ENCODE assay signal across 8 cellular contexts in genomic region chr3:152724270-152724669, GRCh38.
"Had no signal": no experiment of that assay in that cellular context is flagged by ENCODE, and none has a peak within 500 bp of the region (broad histone marks: within the 10 kb centered on the region; RNA-seq: fewer than 3 reads in every experiment).

No MANE protein-coding gene starts in this region.

- H3K4me2 ChIP-seq: GM23338 had no signal

- DNase-seq: H9, HCEC 1CT, IMR-90, KG1 had no signal

- H2AFZ ChIP-seq: GM23338 had no signal

- H3K27ac ChIP-seq: HL-60 had no signal

- ATAC-seq: GM23338, HepG2, K562 had no signal

- H3K4me3 ChIP-seq: GM23338, K562 had no signal
